1 cellular context compared by ENCODE assay signal in the genomic region with DNA sequence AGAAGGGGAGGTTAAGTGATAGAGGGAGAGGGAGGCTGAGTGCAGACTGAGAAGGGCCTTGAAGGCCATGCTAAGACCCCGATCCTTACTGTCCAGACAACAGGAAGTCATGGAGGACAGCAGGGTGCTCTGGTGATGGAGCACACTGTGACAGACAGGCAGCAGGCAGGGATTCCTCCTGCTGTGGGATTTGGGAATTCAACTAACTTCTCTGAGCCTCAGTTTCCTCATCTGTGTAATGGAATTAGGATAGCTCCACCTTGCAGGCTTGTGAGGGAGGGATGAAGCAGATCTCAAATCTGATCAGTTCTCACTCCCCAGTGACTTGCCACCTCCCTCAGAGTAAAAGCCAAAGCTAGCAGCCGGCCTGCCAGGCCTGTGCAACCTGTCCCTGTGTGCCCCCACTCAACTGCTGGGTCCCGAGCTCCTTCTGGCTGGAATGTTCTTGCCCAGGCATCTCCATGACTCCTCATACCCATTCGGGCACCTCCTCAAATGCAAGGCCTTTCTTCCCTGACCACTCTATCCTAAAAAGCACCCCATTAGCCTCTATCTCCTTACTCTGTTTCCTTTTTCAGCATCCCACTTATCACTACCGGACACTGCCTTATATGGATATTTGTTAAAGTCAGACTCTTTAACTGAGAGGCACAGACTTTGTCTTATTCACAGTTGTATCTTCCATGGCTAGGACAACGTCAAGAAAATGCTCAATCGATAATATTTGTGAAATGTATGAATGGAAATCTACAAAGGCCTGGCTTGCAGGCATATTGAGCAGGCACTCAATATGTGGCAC.
A peak's percentile ranks its signal among the peaks of the same experiment; 100 is the strongest.
TF ChIP-seq lines count a peak whose summit lies in the region.

No MANE protein-coding gene starts in this region.

TF ChIP-seq in K562, 482 proteins besides CTCF, POLR2A, EP300 and RAD21:
- peak; percentile 80 to 92 for TF ChIP-seq SRF (CRISPR knock-in tag; IDR thresholded peaks at IDR 0.05)
- TF ChIP-seq RBM25 (IDR thresholded peaks at IDR 0.05; ENCODE audit: low read depth, low read length, severe bottlenecking) = peak; percentile 77
- TF ChIP-seq ETS2 (tag; IDR thresholded peaks at IDR 0.05; ENCODE audit: borderline replicate concordance, poor library complexity, severe bottlenecking) = no peak
- TF ChIP-seq GATAD2B (IDR thresholded peaks at IDR 0.05; ENCODE audit: borderline replicate concordance) = no peak
- peak; percentile 47; the same call in 1 of the 2 replicates for TF ChIP-seq BCOR (IDR thresholded peaks at IDR 0.05)
- no peak for TF ChIP-seq ATF2 (CRISPR knock-in tag; IDR thresholded peaks at IDR 0.05)
- TF ChIP-seq SP1 (CRISPR knock-in tag; IDR thresholded peaks at IDR 0.05) = 0 out of 2 replicates have a peak, but pooled peaks have one; percentile 22
- 0 out of 2 replicates have a peak, but pooled peaks have one; percentile 53 for TF ChIP-seq ADNP (tag; IDR thresholded peaks at IDR 0.05)
- TF ChIP-seq PCBP2 (IDR thresholded peaks at IDR 0.05; ENCODE audit: low read depth, low read length, poor library complexity, severe bottlenecking) = no peak
